In genomic region chr17:69015631-69016030, GRCh38 we compare ENCODE assay signal across 36 cellular contexts. TPM values are rescaled to one million over a fixed set of nuclear protein-coding genes. Genes with fewer than 3 reads are reported as not detected.
"Had no signal": no experiment of that assay in that cellular context is flagged by ENCODE, and none has a peak within 500 bp of the region (broad histone marks: within the 10 kb centered on the region; RNA-seq: fewer than 3 reads in every experiment).

No MANE protein-coding gene starts in this region.

- H3K27me3 ChIP-seq: MG63 had no signal

- H3K9me3 ChIP-seq: MG63 had no signal

- H3K36me3 ChIP-seq: MG63 had no signal

- DNase-seq: Karpas-422, Kasumi-1, MG63, MM.1S, MV-4-11, NCI-H1048, NCI-H1092, NCI-H1092 treated with DMSO at 0.1 percent for 48 hours, NCI-H1105, NCI-H1105 treated with DMSO at 0.1 percent for 48 hours, NCI-H1417, NCI-H1417 treated with DMSO at 0.1 percent for 48 hours, NCI-H1436, NCI-H1436 treated with DMSO at 0.1 percent for 48 hours, NCI-H146, NCI-H1694, NCI-H1694 treated with DMSO at 0.1 percent for 48 hours, NCI-H187, NCI-H187 treated with DMSO at 0.1 percent for 48 hours, NCI-H1930, NCI-H2029, NCI-H2029 treated with DMSO at 0.1 percent for 48 hours, NCI-H2081, NCI-H2081 treated with DMSO at 0.1 percent for 48 hours, NCI-H2107, NCI-H2171, NCI-H2171 treated with DMSO at 0.1 percent for 48 hours, NCI-H2227 treated with DMSO at 0.1 percent for 48 hours, NCI-H226, NCI-H345, NCI-H446, NCI-H446 treated with DMSO at 0.1 percent for 48 hours, NCI-H510A, NCI-H510A treated with DMSO at 0.1 percent for 48 hours had no signal

- H3K4me3 ChIP-seq: MG63 had no signal

RNA-seq across cellular contexts. Expression of gene ABCA9, which starts 45.1 kb away (rescaled TPM):
- total RNA-seq: LHCN-M2, M059J had no signal
